ENCODE assay signal across 10 cellular contexts in genomic region chr6:133040025-133040838, GRCh38.
DNase-seq lines count a peak whose midpoint lies in the region; ATAC-seq, FAIRE-seq and TF ChIP-seq lines count a peak whose summit lies in the region.
"Had no signal": no experiment of that assay in that cellular context is flagged by ENCODE, and none has a peak within 500 bp of the region (broad histone marks: within the 10 kb centered on the region; RNA-seq: fewer than 3 reads in every experiment).

No MANE protein-coding gene starts in this region.

- H2BK15ac ChIP-seq in mesenchymal stem cell (ENCODE audit: low read depth, poor library complexity, severe bottlenecking) = no peak overlapping the region

- H3K14ac ChIP-seq in mesenchymal stem cell (ENCODE audit: low read length in 2 of 2) = no peak overlapping the region

- no peak overlapping the region for H2BK12ac ChIP-seq in mesenchymal stem cell (ENCODE audit: low read length in 2 of 2)

- H2BK120ac ChIP-seq in mesenchymal stem cell (ENCODE audit: low read depth, low read length) = no peak overlapping the region

- no peak for ATAC-seq in GM18909 (IDR thresholded peaks at IDR 0.05; ENCODE audit: poor library complexity, unreplicated experiment)
- no peak for ATAC-seq in GM21786 (IDR thresholded peaks at IDR 0.05; ENCODE audit: unreplicated experiment)
- no peak for ATAC-seq in HG02571 (IDR thresholded peaks at IDR 0.05; ENCODE audit: unreplicated experiment)
- ATAC-seq: naive thymus-derived CD4-positive, alpha-beta T cell had no signal

- H3K27me3 ChIP-seq in mesenchymal stem cell (ENCODE audit: control insufficient read depth in 1 of 2, insufficient read depth in 1 of 2, low read length in 2 of 2) = no peaks in the 10 kb centered on the region
- H3K27me3 ChIP-seq: transverse colon had no signal

- no peak overlapping the region for H2BK5ac ChIP-seq in mesenchymal stem cell (ENCODE audit: low read depth, low read length, poor library complexity, severe bottlenecking)

- no peaks in the 10 kb centered on the region for H3K79me1 ChIP-seq in mesenchymal stem cell (replicated peaks; ENCODE audit: low read length, poor library complexity, severe bottlenecking)

- no peak overlapping the region for H2AFZ ChIP-seq in mesenchymal stem cell (ENCODE audit: low read depth, low read length)

- H3K9ac ChIP-seq in mesenchymal stem cell (ENCODE audit: low read length) = no peak overlapping the region

- no peak overlapping the region for H3K23ac ChIP-seq in mesenchymal stem cell (ENCODE audit: low read length in 2 of 2)

- no peak overlapping the region for H2AK5ac ChIP-seq in mesenchymal stem cell (ENCODE audit: low read length, severe bottlenecking)

- no peak overlapping the region for H3K4me2 ChIP-seq in mesenchymal stem cell (ENCODE audit: low read length, poor library complexity, severe bottlenecking)

- DNase-seq in Daoy (ENCODE audit: low read depth) = peak; percentile 22
- peak; percentile 7 for DNase-seq in HTR-8/SVneo (ENCODE audit: insufficient read length, low spot score)
- peak; percentile 34 for DNase-seq in astrocyte of the spinal cord (ENCODE audit: low read depth, low spot score)
- DNase-seq in mesenchymal stem cell = peak; percentile 21
- no peak for DNase-seq in DMS79 (lab: John Stamatoyannopoulos, UW)
- DNase-seq: transverse colon had no signal

- H4K8ac ChIP-seq in mesenchymal stem cell (ENCODE audit: low read length) = no peak overlapping the region

- no peaks in the 10 kb centered on the region for H3K4me1 ChIP-seq in mesenchymal stem cell (ENCODE audit: control insufficient read depth, insufficient read depth, low read depth, low read length)
- H3K4me1 ChIP-seq: transverse colon had no signal

- no peak overlapping the region for H4K91ac ChIP-seq in mesenchymal stem cell (ENCODE audit: low read length)

- H3K27ac ChIP-seq in mesenchymal stem cell (ENCODE audit: low read length, poor library complexity, severe bottlenecking) = no peak overlapping the region
- H3K27ac ChIP-seq: transverse colon had no signal

- WGBS in mesenchymal stem cell = no CpG with 5 or more reads among the region's 3 CpGs

- H3K36me3 ChIP-seq in mesenchymal stem cell (ENCODE audit: control insufficient read depth in 1 of 2, insufficient read depth in 2 of 2, low read depth in 1 of 2, low read length in 2 of 2) = no peaks in the 10 kb centered on the region
- H3K36me3 ChIP-seq: transverse colon had no signal

- in situ Hi-C loops in astrocyte of the spinal cord (cut with HindIII; ENCODE audit: low sequenced_read_pairs) = no loop called here

- peak; percentile 67 for TF ChIP-seq CTCF in astrocyte of the spinal cord (IDR thresholded peaks at IDR 0.05; ENCODE audit: low read depth, low read length)

- FAIRE-seq in HTR-8/SVneo (lab: Jason Lieb, UNC) = no peak

- H3K4ac ChIP-seq in mesenchymal stem cell (ENCODE audit: low read depth in 1 of 2, low read length in 2 of 2) = no peak overlapping the region

- H3K18ac ChIP-seq in mesenchymal stem cell (ENCODE audit: low read depth in 1 of 2, low read length in 2 of 2) = no peak overlapping the region

- H3K9me3 ChIP-seq in mesenchymal stem cell (ENCODE audit: control insufficient read depth, low read length) = no peaks in the 10 kb centered on the region
- H3K9me3 ChIP-seq: transverse colon had no signal

- H3K4me3 ChIP-seq in astrocyte of the spinal cord (ENCODE audit: low read depth, low read length) = no peak overlapping the region
- H3K4me3 ChIP-seq in mesenchymal stem cell (ENCODE audit: insufficient read depth in 1 of 2, low read depth in 1 of 2, low read length in 2 of 2) = no peak overlapping the region
- H3K4me3 ChIP-seq: transverse colon had no signal
